Comparison of ENCODE assay signal across 1 cellular context in the genomic region with DNA sequence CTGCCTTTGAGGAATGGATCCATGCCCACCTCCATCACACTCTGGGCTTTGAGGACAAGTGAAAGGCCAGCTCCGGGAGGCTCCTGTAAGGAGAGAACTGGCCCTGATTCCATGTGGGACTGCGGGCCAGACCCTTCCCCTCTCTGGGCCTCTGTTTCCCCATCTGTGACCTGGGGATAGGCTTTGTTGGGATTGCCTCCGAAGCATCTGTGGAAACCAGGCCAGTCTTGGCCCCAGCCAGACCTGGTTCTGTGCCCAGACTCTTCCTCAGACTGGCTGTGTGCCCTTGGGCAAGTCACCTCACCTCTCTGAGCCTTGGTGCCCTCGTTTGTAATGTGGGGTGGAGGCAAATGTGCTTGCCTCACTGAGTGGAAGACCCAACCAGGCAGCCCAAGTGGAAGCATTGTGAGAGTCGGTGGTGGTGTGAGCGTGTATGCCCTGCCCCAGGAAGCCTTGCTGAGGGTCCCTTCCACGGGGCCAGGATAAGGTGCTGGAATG.
TF ChIP-seq lines count a peak whose summit lies in the region.

No MANE protein-coding gene starts in this region.

TF ChIP-seq in K562, 482 proteins besides CTCF, POLR2A, EP300 and RAD21:
- TF ChIP-seq ZNF274 (IDR thresholded peaks at IDR 0.05; ENCODE audit: borderline replicate concordance, low read depth, low read length) (no peak), BMI1 (IDR thresholded peaks at IDR 0.05; ENCODE audit: low read length) (no peak), ZFP36 (IDR thresholded peaks at IDR 0.05; ENCODE audit: low read depth, low read length, partially characterized antibody) (peak; percentile 64), ZNF324 (CRISPR knock-in tag; IDR thresholded peaks at IDR 0.05) (no peak), TAF15 (IDR thresholded peaks at IDR 0.05; ENCODE audit: low read depth, low read length) (no peak)
- TF ChIP-seq, protein P1, sequence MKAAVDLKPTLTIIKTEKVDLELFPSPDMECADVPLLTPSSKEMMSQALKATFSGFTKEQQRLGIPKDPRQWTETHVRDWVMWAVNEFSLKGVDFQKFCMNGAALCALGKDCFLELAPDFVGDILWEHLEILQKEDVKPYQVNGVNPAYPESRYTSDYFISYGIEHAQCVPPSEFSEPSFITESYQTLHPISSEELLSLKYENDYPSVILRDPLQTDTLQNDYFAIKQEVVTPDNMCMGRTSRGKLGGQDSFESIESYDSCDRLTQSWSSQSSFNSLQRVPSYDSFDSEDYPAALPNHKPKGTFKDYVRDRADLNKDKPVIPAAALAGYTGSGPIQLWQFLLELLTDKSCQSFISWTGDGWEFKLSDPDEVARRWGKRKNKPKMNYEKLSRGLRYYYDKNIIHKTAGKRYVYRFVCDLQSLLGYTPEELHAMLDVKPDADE (conservative IDR thresholded peaks at IDR 0.05; ENCODE audit: control insufficient read depth, low read depth, low read length): no peak
